ENCODE assay signal across 1 cellular context in the genomic region with DNA sequence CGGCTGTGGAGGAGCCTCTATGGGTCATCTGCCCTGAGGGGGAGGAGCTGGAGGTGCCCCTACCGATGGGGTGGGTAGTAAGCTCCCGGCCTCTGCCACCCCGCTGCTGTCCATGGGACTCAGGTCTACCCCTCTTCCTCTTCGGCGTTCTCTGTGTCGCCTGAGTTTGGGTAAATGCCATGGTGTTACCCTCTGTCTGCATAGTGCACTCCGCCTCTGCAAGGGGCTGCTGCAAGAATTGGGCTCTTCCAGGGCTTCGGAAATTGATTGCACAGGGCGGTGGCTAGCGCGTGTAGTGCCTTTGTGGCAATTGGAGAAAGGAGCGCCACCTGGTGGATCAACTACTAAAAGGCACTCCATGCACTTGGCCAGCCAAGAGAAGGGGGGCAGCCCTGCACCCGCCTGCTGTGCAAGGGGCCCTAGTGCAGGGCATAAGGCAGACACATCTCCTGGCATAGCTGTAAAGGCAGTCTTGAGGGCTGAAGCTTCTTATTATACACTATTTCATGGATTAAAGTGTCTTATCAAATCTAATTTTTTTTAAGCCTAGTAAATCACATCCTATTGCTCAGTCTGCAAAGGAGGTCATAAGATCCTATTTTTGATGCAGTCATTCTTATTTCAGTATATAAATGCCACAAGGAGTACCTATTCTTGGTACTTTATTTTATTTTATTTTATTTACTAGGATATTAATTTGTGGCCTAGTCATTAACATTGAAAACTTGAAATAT.
TF ChIP-seq lines count a peak whose summit lies in the region.

No MANE protein-coding gene starts in this region.

TF ChIP-seq in HepG2, 621 proteins besides CTCF, POLR2A, EP300 and RAD21 (continued from another document and continues in another):
- TF ChIP-seq, protein P1, sequence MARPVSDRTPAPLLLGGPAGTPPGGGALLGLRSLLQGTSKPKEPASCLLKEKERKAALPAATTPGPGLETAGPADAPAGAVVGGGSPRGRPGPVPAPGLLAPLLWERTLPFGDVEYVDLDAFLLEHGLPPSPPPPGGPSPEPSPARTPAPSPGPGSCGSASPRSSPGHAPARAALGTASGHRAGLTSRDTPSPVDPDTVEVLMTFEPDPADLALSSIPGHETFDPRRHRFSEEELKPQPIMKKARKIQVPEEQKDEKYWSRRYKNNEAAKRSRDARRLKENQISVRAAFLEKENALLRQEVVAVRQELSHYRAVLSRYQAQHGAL (CRISPR knock-in tag; IDR thresholded peaks at IDR 0.05; ENCODE audit: not compliant biosample characterization), result no peak
- TF ChIP-seq MIER2 (CRISPR knock-in tag; IDR thresholded peaks at IDR 0.05) (peak; percentile 59; the same call in 1 of the 2 replicates), NRL (CRISPR knock-in tag; IDR thresholded peaks at IDR 0.05; ENCODE audit: borderline replicate concordance) (0 out of 2 replicates have a peak, but pooled peaks have one; percentile 28), RNF2 (conservative IDR thresholded peaks at IDR 0.05; ENCODE audit: low read depth) (0 out of 2 replicates have a peak, but pooled peaks have one; percentile 51), ZNF691 (CRISPR knock-in tag; IDR thresholded peaks at IDR 0.05; ENCODE audit: borderline replicate concordance, low read depth) (peak; percentile 50; the same call in 1 of the 2 replicates), ZNF598 (CRISPR knock-in tag; IDR thresholded peaks at IDR 0.05; ENCODE audit: borderline replicate concordance) (peak; percentile 91; the same call in 1 of the 2 replicates), FOXO1 (CRISPR knock-in tag; IDR thresholded peaks at IDR 0.05) (peak; percentile 36; the same call in 1 of the 2 replicates), ZNF136 (CRISPR knock-in tag; IDR thresholded peaks at IDR 0.05; ENCODE audit: low read depth) (0 out of 2 replicates have a peak, but pooled peaks have one; percentile 33), TSC22D2 (CRISPR knock-in tag; IDR thresholded peaks at IDR 0.05; ENCODE audit: borderline replicate concordance) (peak; percentile 54; the same call in 1 of the 2 replicates), RXRA (CRISPR knock-in tag; IDR thresholded peaks at IDR 0.05) (peak; percentile 54; the same call in 1 of the 2 replicates), SMAD1 (CRISPR knock-in tag; IDR thresholded peaks at IDR 0.05; ENCODE audit: borderline replicate concordance, low read depth) (0 out of 2 replicates have a peak, but pooled peaks have one; percentile 28), ZNF354B (CRISPR knock-in tag; IDR thresholded peaks at IDR 0.05) (0 out of 2 replicates have a peak, but pooled peaks have one; percentile 30), THAP11 (CRISPR knock-in tag; IDR thresholded peaks at IDR 0.05) (0 out of 2 replicates have a peak, but pooled peaks have one; percentile 26), ZBTB38 (CRISPR knock-in tag; IDR thresholded peaks at IDR 0.05) (peak; percentile 49; the same call in 1 of the 2 replicates), TARDBP (CRISPR knock-in tag; IDR thresholded peaks at IDR 0.05) (peak; percentile 58; the same call in 1 of the 2 replicates), MYC (CRISPR knock-in tag; IDR thresholded peaks at IDR 0.05; ENCODE audit: borderline replicate concordance) (peak; percentile 67; the same call in 1 of the 2 replicates), KDM2A (CRISPR knock-in tag; IDR thresholded peaks at IDR 0.05; ENCODE audit: borderline replicate concordance, low read depth) (peak; percentile 57; the same call in 1 of the 2 replicates), HIC2 (CRISPR knock-in tag; IDR thresholded peaks at IDR 0.05; ENCODE audit: low read depth) (0 out of 2 replicates have a peak, but pooled peaks have one; percentile 17), LRRFIP1 (CRISPR knock-in tag; conservative IDR thresholded peaks at IDR 0.05) (no peak), IRF9 (CRISPR knock-in tag; IDR thresholded peaks at IDR 0.05; ENCODE audit: borderline replicate concordance) (0 out of 2 replicates have a peak, but pooled peaks have one; percentile 51), RXRB (CRISPR knock-in tag; IDR thresholded peaks at IDR 0.05; ENCODE audit: borderline replicate concordance) (peak; percentile 33; the same call in 1 of the 2 replicates), ZNF674 (CRISPR knock-in tag; IDR thresholded peaks at IDR 0.05; ENCODE audit: low read depth) (no peak), ZNF343 (CRISPR knock-in tag; IDR thresholded peaks at IDR 0.05) (0 out of 2 replicates have a peak, but pooled peaks have one; percentile 70), ZBTB26 (CRISPR knock-in tag; IDR thresholded peaks at IDR 0.05; ENCODE audit: borderline replicate concordance) (no peak), CEBPG (CRISPR knock-in tag; IDR thresholded peaks at IDR 0.05) (peak; percentile 45)
- TF ChIP-seq, protein P2, sequence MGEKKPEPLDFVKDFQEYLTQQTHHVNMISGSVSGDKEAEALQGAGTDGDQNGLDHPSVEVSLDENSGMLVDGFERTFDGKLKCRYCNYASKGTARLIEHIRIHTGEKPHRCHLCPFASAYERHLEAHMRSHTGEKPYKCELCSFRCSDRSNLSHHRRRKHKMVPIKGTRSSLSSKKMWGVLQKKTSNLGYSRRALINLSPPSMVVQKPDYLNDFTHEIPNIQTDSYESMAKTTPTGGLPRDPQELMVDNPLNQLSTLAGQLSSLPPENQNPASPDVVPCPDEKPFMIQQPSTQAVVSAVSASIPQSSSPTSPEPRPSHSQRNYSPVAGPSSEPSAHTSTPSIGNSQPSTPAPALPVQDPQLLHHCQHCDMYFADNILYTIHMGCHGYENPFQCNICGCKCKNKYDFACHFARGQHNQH (CRISPR knock-in tag; IDR thresholded peaks at IDR 0.05), result 0 out of 2 replicates have a peak, but pooled peaks have one; percentile 34
- TF ChIP-seq, protein P3, sequence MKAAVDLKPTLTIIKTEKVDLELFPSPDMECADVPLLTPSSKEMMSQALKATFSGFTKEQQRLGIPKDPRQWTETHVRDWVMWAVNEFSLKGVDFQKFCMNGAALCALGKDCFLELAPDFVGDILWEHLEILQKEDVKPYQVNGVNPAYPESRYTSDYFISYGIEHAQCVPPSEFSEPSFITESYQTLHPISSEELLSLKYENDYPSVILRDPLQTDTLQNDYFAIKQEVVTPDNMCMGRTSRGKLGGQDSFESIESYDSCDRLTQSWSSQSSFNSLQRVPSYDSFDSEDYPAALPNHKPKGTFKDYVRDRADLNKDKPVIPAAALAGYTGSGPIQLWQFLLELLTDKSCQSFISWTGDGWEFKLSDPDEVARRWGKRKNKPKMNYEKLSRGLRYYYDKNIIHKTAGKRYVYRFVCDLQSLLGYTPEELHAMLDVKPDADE (CRISPR knock-in tag; IDR thresholded peaks at IDR 0.05), result no peak
- TF ChIP-seq, protein P4, sequence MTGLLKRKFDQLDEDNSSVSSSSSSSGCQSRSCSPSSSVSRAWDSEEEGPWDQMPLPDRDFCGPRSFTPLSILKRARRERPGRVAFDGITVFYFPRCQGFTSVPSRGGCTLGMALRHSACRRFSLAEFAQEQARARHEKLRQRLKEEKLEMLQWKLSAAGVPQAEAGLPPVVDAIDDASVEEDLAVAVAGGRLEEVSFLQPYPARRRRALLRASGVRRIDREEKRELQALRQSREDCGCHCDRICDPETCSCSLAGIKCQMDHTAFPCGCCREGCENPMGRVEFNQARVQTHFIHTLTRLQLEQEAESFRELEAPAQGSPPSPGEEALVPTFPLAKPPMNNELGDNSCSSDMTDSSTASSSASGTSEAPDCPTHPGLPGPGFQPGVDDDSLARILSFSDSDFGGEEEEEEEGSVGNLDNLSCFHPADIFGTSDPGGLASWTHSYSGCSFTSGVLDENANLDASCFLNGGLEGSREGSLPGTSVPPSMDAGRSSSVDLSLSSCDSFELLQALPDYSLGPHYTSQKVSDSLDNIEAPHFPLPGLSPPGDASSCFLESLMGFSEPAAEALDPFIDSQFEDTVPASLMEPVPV (CRISPR knock-in tag; IDR thresholded peaks at IDR 0.05), result peak; percentile 40; the same call in 1 of the 2 replicates
- TF ChIP-seq, protein P5, sequence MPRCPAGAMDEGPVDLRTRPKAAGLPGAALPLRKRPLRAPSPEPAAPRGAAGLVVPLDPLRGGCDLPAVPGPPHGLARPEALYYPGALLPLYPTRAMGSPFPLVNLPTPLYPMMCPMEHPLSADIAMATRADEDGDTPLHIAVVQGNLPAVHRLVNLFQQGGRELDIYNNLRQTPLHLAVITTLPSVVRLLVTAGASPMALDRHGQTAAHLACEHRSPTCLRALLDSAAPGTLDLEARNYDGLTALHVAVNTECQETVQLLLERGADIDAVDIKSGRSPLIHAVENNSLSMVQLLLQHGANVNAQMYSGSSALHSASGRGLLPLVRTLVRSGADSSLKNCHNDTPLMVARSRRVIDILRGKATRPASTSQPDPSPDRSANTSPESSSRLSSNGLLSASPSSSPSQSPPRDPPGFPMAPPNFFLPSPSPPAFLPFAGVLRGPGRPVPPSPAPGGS (CRISPR knock-in tag; IDR thresholded peaks at IDR 0.05), result 0 out of 2 replicates have a peak, but pooled peaks have one; percentile 63
- TF ChIP-seq, protein P6, sequence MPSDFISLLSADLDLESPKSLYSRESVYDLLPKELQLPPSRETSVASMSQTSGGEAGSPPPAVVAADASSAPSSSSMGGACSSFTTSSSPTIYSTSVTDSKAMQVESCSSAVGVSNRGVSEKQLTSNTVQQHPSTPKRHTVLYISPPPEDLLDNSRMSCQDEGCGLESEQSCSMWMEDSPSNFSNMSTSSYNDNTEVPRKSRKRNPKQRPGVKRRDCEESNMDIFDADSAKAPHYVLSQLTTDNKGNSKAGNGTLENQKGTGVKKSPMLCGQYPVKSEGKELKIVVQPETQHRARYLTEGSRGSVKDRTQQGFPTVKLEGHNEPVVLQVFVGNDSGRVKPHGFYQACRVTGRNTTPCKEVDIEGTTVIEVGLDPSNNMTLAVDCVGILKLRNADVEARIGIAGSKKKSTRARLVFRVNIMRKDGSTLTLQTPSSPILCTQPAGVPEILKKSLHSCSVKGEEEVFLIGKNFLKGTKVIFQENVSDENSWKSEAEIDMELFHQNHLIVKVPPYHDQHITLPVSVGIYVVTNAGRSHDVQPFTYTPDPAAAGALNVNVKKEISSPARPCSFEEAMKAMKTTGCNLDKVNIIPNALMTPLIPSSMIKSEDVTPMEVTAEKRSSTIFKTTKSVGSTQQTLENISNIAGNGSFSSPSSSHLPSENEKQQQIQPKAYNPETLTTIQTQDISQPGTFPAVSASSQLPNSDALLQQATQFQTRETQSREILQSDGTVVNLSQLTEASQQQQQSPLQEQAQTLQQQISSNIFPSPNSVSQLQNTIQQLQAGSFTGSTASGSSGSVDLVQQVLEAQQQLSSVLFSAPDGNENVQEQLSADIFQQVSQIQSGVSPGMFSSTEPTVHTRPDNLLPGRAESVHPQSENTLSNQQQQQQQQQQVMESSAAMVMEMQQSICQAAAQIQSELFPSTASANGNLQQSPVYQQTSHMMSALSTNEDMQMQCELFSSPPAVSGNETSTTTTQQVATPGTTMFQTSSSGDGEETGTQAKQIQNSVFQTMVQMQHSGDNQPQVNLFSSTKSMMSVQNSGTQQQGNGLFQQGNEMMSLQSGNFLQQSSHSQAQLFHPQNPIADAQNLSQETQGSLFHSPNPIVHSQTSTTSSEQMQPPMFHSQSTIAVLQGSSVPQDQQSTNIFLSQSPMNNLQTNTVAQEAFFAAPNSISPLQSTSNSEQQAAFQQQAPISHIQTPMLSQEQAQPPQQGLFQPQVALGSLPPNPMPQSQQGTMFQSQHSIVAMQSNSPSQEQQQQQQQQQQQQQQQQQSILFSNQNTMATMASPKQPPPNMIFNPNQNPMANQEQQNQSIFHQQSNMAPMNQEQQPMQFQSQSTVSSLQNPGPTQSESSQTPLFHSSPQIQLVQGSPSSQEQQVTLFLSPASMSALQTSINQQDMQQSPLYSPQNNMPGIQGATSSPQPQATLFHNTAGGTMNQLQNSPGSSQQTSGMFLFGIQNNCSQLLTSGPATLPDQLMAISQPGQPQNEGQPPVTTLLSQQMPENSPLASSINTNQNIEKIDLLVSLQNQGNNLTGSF (CRISPR knock-in tag; IDR thresholded peaks at IDR 0.05), result no peak
